1 cellular context compared by ENCODE assay signal in genomic region chr10:100433253-100434240, GRCh38.
A peak's percentile ranks its signal among the peaks of the same experiment; 100 is the strongest.
TF ChIP-seq lines count a peak whose summit lies in the region.

No MANE protein-coding gene starts in this region.

TF ChIP-seq in HepG2, 621 proteins besides CTCF, POLR2A, EP300 and RAD21 (continued from another document and continues in another):
- TF ChIP-seq TRIM22 (IDR thresholded peaks at IDR 0.05) (no peak), ZKSCAN1 (IDR thresholded peaks at IDR 0.05; ENCODE audit: low read length) (peak; percentile 39; the same call in 1 of the 2 replicates), KDM2A (CRISPR knock-in tag; IDR thresholded peaks at IDR 0.05; ENCODE audit: borderline replicate concordance, low read depth) (0 out of 2 replicates have a peak, but pooled peaks have one; percentile 40), XRCC5 (optimal IDR thresholded peaks at IDR 0.05; ENCODE audit: low read length) (peak; percentile 89), NAIF1 (CRISPR knock-in tag; IDR thresholded peaks at IDR 0.05; ENCODE audit: borderline replicate concordance) (no peak), ZNF205 (CRISPR knock-in tag; IDR thresholded peaks at IDR 0.05) (peak; percentile 29; the same call in 1 of the 2 replicates), SP1 (IDR thresholded peaks at IDR 0.05) (no peak), SP1 (CRISPR knock-in tag; IDR thresholded peaks at IDR 0.05) (no peak), PRDM15 (CRISPR knock-in tag; IDR thresholded peaks at IDR 0.05) (0 out of 2 replicates have a peak, but pooled peaks have one; percentile 37), KAT8 (CRISPR knock-in tag; IDR thresholded peaks at IDR 0.05) (peak; percentile 67; the same call in 1 of the 2 replicates), ZBTB14 (CRISPR knock-in tag; IDR thresholded peaks at IDR 0.05) (no peak), ZBTB1 (CRISPR knock-in tag; IDR thresholded peaks at IDR 0.05; ENCODE audit: borderline replicate concordance) (no peak), FOXA3 (CRISPR knock-in tag; IDR thresholded peaks at IDR 0.05) (peak; percentile 59; the same call in 1 of the 2 replicates), SOX5 (CRISPR knock-in tag; IDR thresholded peaks at IDR 0.05; ENCODE audit: borderline replicate concordance) (peak; percentile 41; the same call in 1 of the 2 replicates), NCOA2 (CRISPR knock-in tag; IDR thresholded peaks at IDR 0.05) (peak; percentile 29; the same call in 1 of the 2 replicates), ELF3 (CRISPR knock-in tag; IDR thresholded peaks at IDR 0.05) (peak; percentile 56), ZNF331 (CRISPR knock-in tag; IDR thresholded peaks at IDR 0.05) (0 out of 2 replicates have a peak, but pooled peaks have one; percentile 15), MIER3 (CRISPR knock-in tag; IDR thresholded peaks at IDR 0.05; ENCODE audit: borderline replicate concordance) (peak; percentile 76; the same call in 1 of the 2 replicates), PLSCR1 (CRISPR knock-in tag; IDR thresholded peaks at IDR 0.05; ENCODE audit: borderline replicate concordance) (no peak), MED1 (CRISPR knock-in tag; IDR thresholded peaks at IDR 0.05) (peak; percentile 45; the same call in 1 of the 2 replicates), HDAC6 (IDR thresholded peaks at IDR 0.05; ENCODE audit: low read depth, low read length) (no peak), ZSCAN9 (CRISPR knock-in tag; IDR thresholded peaks at IDR 0.05; ENCODE audit: borderline replicate concordance) (0 out of 2 replicates have a peak, but pooled peaks have one; percentile 57), KLF16 (CRISPR knock-in tag; IDR thresholded peaks at IDR 0.05) (peak in 1 of 2 experiments; percentile 61; a peak in 2 of 4 replicates), ZNF607 (CRISPR knock-in tag; IDR thresholded peaks at IDR 0.05; ENCODE audit: borderline replicate concordance) (0 out of 2 replicates have a peak, but pooled peaks have one; percentile 15), YEATS2 (CRISPR knock-in tag; IDR thresholded peaks at IDR 0.05; ENCODE audit: borderline replicate concordance) (peak; percentile 30; the same call in 1 of the 2 replicates), SAP130 (CRISPR knock-in tag; IDR thresholded peaks at IDR 0.05; ENCODE audit: low read depth) (peak; percentile 55; the same call in 1 of the 2 replicates), KLF9 (CRISPR knock-in tag; IDR thresholded peaks at IDR 0.05; ENCODE audit: low read depth) (0 out of 2 replicates have a peak, but pooled peaks have one; percentile 48), MTA1 (CRISPR knock-in tag; IDR thresholded peaks at IDR 0.05; ENCODE audit: borderline replicate concordance) (no peak), IRF2 (CRISPR knock-in tag; IDR thresholded peaks at IDR 0.05) (peak; percentile 71), MEIS2 (CRISPR knock-in tag; IDR thresholded peaks at IDR 0.05) (no peak), RXRB (CRISPR knock-in tag; IDR thresholded peaks at IDR 0.05; ENCODE audit: borderline replicate concordance) (peak; percentile 70; the same call in 1 of the 2 replicates), PHF8 (CRISPR knock-in tag; IDR thresholded peaks at IDR 0.05) (peak; percentile 27; the same call in 1 of the 2 replicates), CREB1 (IDR thresholded peaks at IDR 0.05) (no peak), CREB1 (CRISPR knock-in tag; IDR thresholded peaks at IDR 0.05) (peak; percentile 52; the same call in 1 of the 2 replicates), ZNF768 (CRISPR knock-in tag; IDR thresholded peaks at IDR 0.05) (no peak), ZNF605 (CRISPR knock-in tag; IDR thresholded peaks at IDR 0.05) (peak; percentile 61; the same call in 1 of the 2 replicates), CCDC6 (CRISPR knock-in tag; IDR thresholded peaks at IDR 0.05) (0 out of 2 replicates have a peak, but pooled peaks have one; percentile 28), REPIN1 (CRISPR knock-in tag; IDR thresholded peaks at IDR 0.05; ENCODE audit: borderline replicate concordance, low read depth) (peak; percentile 72; the same call in 1 of the 2 replicates), CCAR2 (optimal IDR thresholded peaks at IDR 0.05; ENCODE audit: low read depth, low read length) (peak; percentile 49), TEAD3 (CRISPR knock-in tag; optimal IDR thresholded peaks at IDR 0.05; ENCODE audit: borderline replicate concordance) (peak; percentile 56), ERF (CRISPR knock-in tag; IDR thresholded peaks at IDR 0.05) (peak; percentile 68; the same call in 1 of the 2 replicates), ARID3A (IDR thresholded peaks at IDR 0.05; ENCODE audit: low read depth, low read length) (0 out of 2 replicates have a peak, but pooled peaks have one; percentile 56), ZGPAT (CRISPR knock-in tag; IDR thresholded peaks at IDR 0.05) (0 out of 2 replicates have a peak, but pooled peaks have one; percentile 27), HMG20A (CRISPR knock-in tag; IDR thresholded peaks at IDR 0.05; ENCODE audit: borderline replicate concordance) (no peak), HDAC2 (CRISPR knock-in tag; IDR thresholded peaks at IDR 0.05) (peak; percentile 35; the same call in 1 of the 2 replicates), MYNN (CRISPR knock-in tag; IDR thresholded peaks at IDR 0.05; ENCODE audit: low read depth) (0 out of 2 replicates have a peak, but pooled peaks have one; percentile 51), NR2F6 (IDR thresholded peaks at IDR 0.05) (no peak), NR2F6 (CRISPR knock-in tag; IDR thresholded peaks at IDR 0.05) (no peak; the same call in 1 of the 2 replicates), ZNF280D (CRISPR knock-in tag; IDR thresholded peaks at IDR 0.05) (no peak), THAP11 (CRISPR knock-in tag; IDR thresholded peaks at IDR 0.05) (peak; percentile 45; the same call in 1 of the 2 replicates), PATZ1 (CRISPR knock-in tag; IDR thresholded peaks at IDR 0.05) (no peak), ZFP1 (CRISPR knock-in tag; IDR thresholded peaks at IDR 0.05) (0 out of 2 replicates have a peak, but pooled peaks have one; percentile 38)
